ENCODE assay signal across 8 cellular contexts in the genomic region with DNA sequence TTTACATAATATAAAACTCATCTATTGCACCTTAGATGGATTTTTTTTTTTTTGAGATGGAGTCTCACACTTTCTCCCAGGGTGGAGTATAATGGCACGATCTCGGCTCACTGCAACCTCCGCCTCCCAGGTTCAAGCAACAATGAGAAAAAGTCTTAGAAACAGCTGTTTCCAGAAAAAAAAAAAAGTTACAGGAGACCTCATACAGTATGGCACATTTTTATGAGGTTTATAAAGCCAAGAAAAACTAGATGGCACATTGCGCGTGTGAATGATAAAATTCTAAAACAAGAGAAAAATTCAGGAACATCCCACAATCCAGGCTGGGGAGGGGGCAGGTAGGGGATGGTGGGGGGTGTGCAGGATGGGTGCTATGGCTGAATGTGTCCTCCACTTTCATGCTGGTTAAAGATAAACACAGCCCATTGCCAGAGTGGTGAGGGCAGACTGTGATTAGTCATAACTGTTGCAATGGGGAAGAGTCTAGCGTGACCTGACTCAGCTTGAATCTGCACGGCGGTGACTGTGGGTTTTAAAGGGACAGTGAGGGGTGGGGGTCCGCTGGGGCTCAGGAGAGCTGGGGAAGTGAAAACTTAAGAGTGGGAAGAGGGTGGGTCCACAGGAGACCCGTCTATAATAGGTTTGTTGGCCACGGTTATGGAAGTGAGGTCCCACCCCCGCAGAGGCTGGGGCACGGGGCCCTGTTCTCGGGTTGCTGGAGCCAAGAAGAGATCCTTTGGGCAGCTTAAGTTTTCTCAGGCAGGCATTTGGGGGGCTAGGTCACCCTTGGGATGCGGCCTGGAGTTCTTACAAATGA. TPM values are rescaled to one million over a fixed set of nuclear protein-coding genes. Genes with fewer than 3 reads are reported as not detected.
DNase-seq lines count a peak whose midpoint lies in the region; ATAC-seq and FAIRE-seq lines count a peak whose summit lies in the region.

No MANE protein-coding gene starts in this region.

- WGBS in small intestine, 3 donors = 62 to 67% (median 66%) methylated on average over 15 of the region's 15 CpGs

- H3K4me1 ChIP-seq in small intestine (ENCODE audit: control insufficient read depth in 2 of 2, insufficient read depth in 1 of 2, low read depth in 1 of 2, low read length in 1 of 2) = no peaks in the 10 kb centered on the region

- H3K36me3 ChIP-seq in small intestine (ENCODE audit: control insufficient read depth in 2 of 2, insufficient read depth in 2 of 2, low read length in 2 of 2) = no peaks in the 10 kb centered on the region

- DNase-seq in CD1c-positive myeloid dendritic cell (ENCODE audit: extremely low spot score) = peak; percentile 93
- peak; percentile 87 for DNase-seq in RPMI7951 (ENCODE audit: low read depth)
- peak; percentile 42 for DNase-seq in epidermal melanocyte (ENCODE audit: insufficient read length, low spot score)
- peak; percentile 40 to 49 for DNase-seq in stimulated activated CD4-positive, alpha-beta T cell treated with anti-CD3 and anti-CD28 coated beads, Interleukin-2, amount 100 ng/mL, for 24 hours
- no peak for DNase-seq in small intestine
- DNase-seq in medulla oblongata (ENCODE audit: extremely low spot score) = no peak

- H3K4me3 ChIP-seq in small intestine (ENCODE audit: low read depth in 1 of 2, low read length in 2 of 2) = no peak overlapping the region

- no peaks in the 10 kb centered on the region for H3K27me3 ChIP-seq in small intestine (ENCODE audit: control insufficient read depth in 2 of 2, insufficient read depth in 2 of 2, low read length in 2 of 2)

- no peak overlapping the region for H3K27ac ChIP-seq in small intestine (ENCODE audit: low read depth in 1 of 2, low read length in 1 of 2)

- H3K9me3 ChIP-seq in small intestine (ENCODE audit: control insufficient read depth, low read depth) = no peaks in the 10 kb centered on the region

- ATAC-seq in GM19023 (IDR thresholded peaks at IDR 0.05; ENCODE audit: unreplicated experiment) = peak; percentile 99
- ATAC-seq in HG03039 (IDR thresholded peaks at IDR 0.05; ENCODE audit: unreplicated experiment) = peak; percentile 97

- FAIRE-seq in small intestine (lab: Jason Lieb, UNC) = no peak

RNA-seq across cellular contexts. Expression of a gene that starts 11.9 kb away (rescaled TPM):
- 3.0 and 4.3 TPM in 2 replicates for total RNA-seq in RPMI7951 (2014; rRNA removed; shearing (Covaris generic))
- 10 to 100 TPM in 1 of 3 donors, 1 to 10 TPM in 2; 4.7 to 14.1 (median 7.1) TPM for polyA plus RNA-seq in small intestine

RNA-seq across cellular contexts. Expression of a gene that starts 12.3 kb away (rescaled TPM):
- 16.6 and 16.7 TPM in 2 replicates for total RNA-seq in RPMI7951 (2014; rRNA removed; shearing (Covaris generic))
- 10 to 100 TPM in 1 of 3 donors, 1 to 10 TPM in 2; 3.4 to 12.0 (median 4.6) TPM for polyA plus RNA-seq in small intestine

Comparison
In these comparisons a context has a peak if more than half of its experiments do, and no peak if none do; other contexts are left out.
1. DNase-seq: peak in CD1c-positive myeloid dendritic cell (single experiment), RPMI7951 (single experiment), epidermal melanocyte (single experiment) and stimulated activated CD4-positive, alpha-beta T cell treated with anti-CD3 and anti-CD28 coated beads, Interleukin-2, amount 100 ng/mL, for 24 hours (2 of 2); none in small intestine (single experiment) and medulla oblongata (single experiment).